13 cellular contexts compared by ENCODE assay signal in genomic region chr4:163991268-163991667, GRCh38.
"Had no signal": no experiment of that assay in that cellular context is flagged by ENCODE, and none has a peak within 500 bp of the region (broad histone marks: within the 10 kb centered on the region; RNA-seq: fewer than 3 reads in every experiment).

No MANE protein-coding gene starts in this region.

- DNase-seq: activated CD4-positive, alpha-beta T cell treated with anti-CD3 and anti-CD28 coated beads for 4 hours; activated CD8-positive, alpha-beta memory T cell treated with anti-CD3 and anti-CD28 coated beads, Interleukin-2, amount 50 U/mL, for 48 hours; activated CD8-positive, alpha-beta T cell treated with anti-CD3 and anti-CD28 coated beads, Interleukin-2, amount 10 ng/mL, durations not matched to agents 7 days and 5 days; activated naive CD8-positive, alpha-beta T cell treated with anti-CD3 and anti-CD28 coated beads, Interleukin-2, amount 10 ng/mL, durations not matched to agents 7 days and 5 days; aorta; dermis blood vessel endothelial cell; glutamatergic neuron; immature natural killer cell; stimulated activated CD4-positive, alpha-beta T cell treated with anti-CD3 and anti-CD28 coated beads, Interleukin-4, amount 100 ng/mL, for 1 hour; stimulated activated CD8-positive, alpha-beta memory T cell treated with anti-CD3 and anti-CD28 coated beads, Interleukin-4, amount 100 ng/mL, for 48 hours; stimulated activated naive CD8-positive, alpha-beta T cell treated with anti-CD3 and anti-CD28 coated beads, Interleukin-15, Interleukin-2, amounts not matched to agents 100 U/mL and 50 U/mL, for 24 hours; T-helper 1 cell; testis had no signal
